ENCODE assay signal across 8 cellular contexts in the genomic region with DNA sequence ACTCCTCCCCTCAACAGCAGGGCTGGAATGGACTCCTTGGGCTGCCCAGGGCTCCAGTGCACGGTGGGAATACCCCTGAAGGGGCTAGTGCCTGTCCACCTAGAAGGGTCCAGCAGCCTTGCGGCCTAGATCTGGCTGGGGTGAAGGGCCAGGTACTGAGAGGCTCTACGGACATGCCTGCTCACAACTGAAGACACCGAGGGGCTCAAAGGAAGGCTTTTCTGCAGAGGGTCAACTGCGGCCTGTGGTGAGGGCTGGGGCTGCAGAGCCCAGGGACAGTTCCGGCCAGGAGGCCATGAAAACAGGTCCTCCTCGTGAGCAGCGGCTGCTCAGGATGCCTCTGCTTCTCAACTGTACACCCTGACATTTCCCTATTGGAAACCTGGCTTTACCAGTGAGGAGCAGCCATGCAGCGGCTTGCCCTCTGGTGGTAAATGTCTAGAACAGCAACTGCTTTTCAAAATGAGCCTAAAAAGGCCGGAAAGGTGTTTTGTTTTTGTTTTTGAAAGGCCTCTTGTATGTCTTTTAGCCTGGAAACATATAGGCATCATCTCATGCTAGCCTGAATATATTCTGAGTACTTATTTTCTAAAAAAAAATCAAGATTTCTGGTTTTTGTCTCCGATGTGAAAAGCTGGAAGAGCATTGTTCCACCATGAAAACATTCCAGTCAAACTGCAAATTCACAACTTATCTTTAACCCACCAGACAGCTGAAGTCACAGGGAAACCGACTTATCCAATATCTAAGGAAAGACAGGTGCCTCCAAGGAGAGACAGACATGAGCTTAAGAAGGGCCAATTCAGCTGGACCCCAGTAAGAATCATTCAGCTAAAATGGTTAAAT.
DNase-seq lines count a peak whose midpoint lies in the region; ATAC-seq and TF ChIP-seq lines count a peak whose summit lies in the region.

No MANE protein-coding gene starts in this region.

- POLR2A ChIA-PET in SK-N-SH (lab: Yijun Ruan, JAX): no interaction called here

- peaks cover 3 to 10% of the 10 kb centered on the region in 2 experiments; a peak in 1 of 4 replicates for H3K4me1 ChIP-seq in SK-N-SH (ENCODE audit: control insufficient read depth in 1 of 2, insufficient read depth in 2 of 2, low read depth in 1 of 2, low read length in 1 of 2)
- peaks cover 3 to 33% (median 19%) of the 10 kb centered on the region in 4 donors for H3K4me1 ChIP-seq in tibial nerve

- H3K4me3 Mint-ChIP-seq in HFFc6: no peak overlapping the region

- H3K27me3 ChIP-seq in SK-N-SH (ENCODE audit: insufficient read depth): no peaks in the 10 kb centered on the region
- H3K27me3 ChIP-seq in tibial nerve: no peaks in the 10 kb centered on the region

- no peaks in the 10 kb centered on the region for H3K9me3 ChIP-seq in SK-N-SH
- peaks cover 0 to 25% (median 2%) of the 10 kb centered on the region in 4 donors for H3K9me3 ChIP-seq in tibial nerve

- H3K27me3 Mint-ChIP-seq in HFFc6 (ENCODE audit: insufficient read depth): peaks cover 11% of the 10 kb centered on the region; the same call in 1 of the 2 replicates

- 17% methylated on average over 9 of the region's 12 CpGs for WGBS in SK-N-SH (ENCODE audit: low lambda C conversion rate)
- 46% methylated on average over 12 of the region's 12 CpGs for WGBS in tibial nerve, 2 donors

- no peak overlapping the region for H3K4me2 ChIP-seq in SK-N-SH

- H3K4me3 ChIP-seq in SK-N-SH (ENCODE audit: low read depth in 2 of 2, low read length in 1 of 2) (peak overlapping the region in 1 of 2 experiments; percentile 36; a peak in 1 of 4 replicates), tibial nerve (no peak overlapping the region)

- H3K36me3 ChIP-seq in SK-N-SH (replicated peaks in 1 of 2; ENCODE audit: control insufficient read depth in 1 of 2, insufficient read depth in 2 of 2, low read length in 1 of 2) (no peaks in the 10 kb centered on the region), tibial nerve (peaks cover 0 to 12% (median 0%) of the 10 kb centered on the region in 3 donors)

- H3K9me2 ChIP-seq in SK-N-SH: no peaks in the 10 kb centered on the region

- peaks cover 12% of the 10 kb centered on the region for H3K36me3 Mint-ChIP-seq in HFFc6 (ENCODE audit: low read depth)

- H3K9me3 Mint-ChIP-seq in HFFc6: peaks cover 25% of the 10 kb centered on the region

- TF ChIP-seq RAD21 in SK-N-SH (IDR thresholded peaks at IDR 0.05; ENCODE audit: low read length): peak; percentile 80

- no peak overlapping the region for H2AFZ ChIP-seq in SK-N-SH (ENCODE audit: low read depth)

- H4K20me1 ChIP-seq in SK-N-SH (ENCODE audit: insufficient read depth): no peaks in the 10 kb centered on the region

- H3F3A ChIP-seq in SK-N-SH (replicated peaks; ENCODE audit: insufficient read depth): no peaks in the 10 kb centered on the region

- no peaks in the 10 kb centered on the region for H3K79me2 ChIP-seq in SK-N-SH (ENCODE audit: insufficient read depth)

- H3K27ac ChIP-seq in SK-N-SH (ENCODE audit: low read depth in 2 of 2, low read length in 1 of 2): no peak overlapping the region
- H3K27ac ChIP-seq in tibial nerve: no peak overlapping the region

- CTCF ChIA-PET in SK-N-SH (lab: Yijun Ruan, JAX): interaction anchor here (0.6 to 5.3 kb wide), 49 partner anchors 8 to 692 kb away, joined by 3 to 88 read pairs (median 4); a partner anchor contains a TSS

- TF ChIP-seq CTCF in HFFc6 (IDR thresholded peaks at IDR 0.05) (peak; percentile 95), SK-N-SH (IDR thresholded peaks at IDR 0.05) (peak; percentile 85), tibial nerve (IDR thresholded peaks at IDR 0.05) (peak; percentile 85 to 87 (median 86))

- H3K9ac ChIP-seq in SK-N-SH: no peak overlapping the region

- no peak for ATAC-seq in HG03097 (IDR thresholded peaks at IDR 0.05; ENCODE audit: low FRiP score, unreplicated experiment)

- TF ChIP-seq POLR2A in tibial nerve (IDR thresholded peaks at IDR 0.05): no peak

- TF ChIP-seq EP300 in SK-N-SH (IDR thresholded peaks at IDR 0.05; ENCODE audit: borderline replicate concordance in 1 of 2, low read depth in 1 of 2, low read length in 1 of 2) (no peak), tibial nerve (IDR thresholded peaks at IDR 0.05) (no peak)

- DNase-seq in NCI-H1417 (lab: John Stamatoyannopoulos, UW) (peak; percentile 17 to 75 (median 54)), NCI-H1417 treated with DMSO at 0.1 percent for 48 hours (lab: John Stamatoyannopoulos, UW) (no peak), HFFc6 (peak; percentile 59), SK-N-SH (peak; percentile 75), cerebellum (ENCODE audit: low spot score) (peak; percentile 82), left kidney (ENCODE audit: low read depth, low spot score) (peak; percentile 80), tibial nerve (ENCODE audit: low spot score in 2 of 2) (no peak)

- no peak overlapping the region for H3K27ac Mint-ChIP-seq in HFFc6

- peaks cover 36% of the 10 kb centered on the region for H3K4me1 Mint-ChIP-seq in HFFc6 (ENCODE audit: low read depth)

TF ChIP-seq in SK-N-SH, 30 proteins besides CTCF, POLR2A, EP300 and RAD21:
- TF ChIP-seq, protein P1, sequence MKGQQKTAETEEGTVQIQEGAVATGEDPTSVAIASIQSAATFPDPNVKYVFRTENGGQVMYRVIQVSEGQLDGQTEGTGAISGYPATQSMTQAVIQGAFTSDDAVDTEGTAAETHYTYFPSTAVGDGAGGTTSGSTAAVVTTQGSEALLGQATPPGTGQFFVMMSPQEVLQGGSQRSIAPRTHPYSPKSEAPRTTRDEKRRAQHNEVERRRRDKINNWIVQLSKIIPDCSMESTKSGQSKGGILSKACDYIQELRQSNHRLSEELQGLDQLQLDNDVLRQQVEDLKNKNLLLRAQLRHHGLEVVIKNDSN (IDR thresholded peaks at IDR 0.05; ENCODE audit: borderline replicate concordance, low read depth): no peak
- peak; percentile 83 for TF ChIP-seq SMC3 (IDR thresholded peaks at IDR 0.05; ENCODE audit: low read depth, low read length)

Comparison
In these comparisons a context has a peak if more than half of its experiments do, and no peak if none do; other contexts are left out.
1. DNase-seq: peak in NCI-H1417 (3 of 3), HFFc6 (single experiment), SK-N-SH (single experiment), cerebellum (single experiment) and left kidney (single experiment); none in NCI-H1417 treated with DMSO at 0.1 percent for 48 hours (single experiment) and tibial nerve (0 of 2).
2. Peak in every context shown above with its lines, with median percentiles within 50 percentile points of each other: CTCF ChIP-seq.